Comparison of ENCODE assay signal across 13 cellular contexts in genomic region chr14:99349721-99350495, GRCh38.
DNase-seq lines count a peak whose midpoint lies in the region; ATAC-seq and TF ChIP-seq lines count a peak whose summit lies in the region.
"Had no signal": no experiment of that assay in that cellular context is flagged by ENCODE, and none has a peak within 500 bp of the region (broad histone marks: within the 10 kb centered on the region; RNA-seq: fewer than 3 reads in every experiment).

No MANE protein-coding gene starts in this region.

- no peaks in the 10 kb centered on the region for H3K4me1 ChIP-seq in upper lobe of right lung

- H3K9me3 ChIP-seq in upper lobe of right lung = no peaks in the 10 kb centered on the region

- H3K27ac ChIP-seq in upper lobe of right lung = no peak overlapping the region

- H3K27me3 ChIP-seq in upper lobe of right lung = no peaks in the 10 kb centered on the region

- H3K27ac Mint-ChIP-seq in HFFc6 = no peak overlapping the region
- H3K27ac Mint-ChIP-seq: B cell; CD4-positive, alpha-beta T cell had no signal

- H3K36me3 Mint-ChIP-seq in HFFc6 (ENCODE audit: low read depth) = no peaks in the 10 kb centered on the region

- intact Hi-C loops in Right ventricle myocardium superior (cut with DNase I) = no loop called here
- intact Hi-C loops in Right ventricle myocardium inferior (cut with DNase I) = no loop called here
- intact Hi-C loops in upper lobe of right lung (cut with DNase I) = no loop called here

- no peaks in the 10 kb centered on the region for H3K4me1 Mint-ChIP-seq in HFFc6 (ENCODE audit: low read depth)
- H3K4me1 Mint-ChIP-seq: B cell had no signal

- no peak overlapping the region for H3K4me3 ChIP-seq in upper lobe of right lung

- peak; percentile 15 for DNase-seq in Right ventricle myocardium superior
- no peak for DNase-seq in Right ventricle myocardium inferior (ENCODE audit: missing footprints)
- peak; percentile 19 for DNase-seq in cerebellum (ENCODE audit: low spot score)
- peak; percentile 46 for DNase-seq in islet precursor cell
- DNase-seq in upper lobe of right lung = peak; percentile 44
- DNase-seq in hypothalamus (lab: John Stamatoyannopoulos, UW) = no peak
- no peak for DNase-seq in HFFc6
- no peak for DNase-seq in activated CD4-positive, alpha-beta T cell treated with anti-CD3 and anti-CD28 coated beads for 1 hour
- DNase-seq: CD4-positive, alpha-beta T cell; DMS53; GF-D8 had no signal

- H3K4me3 Mint-ChIP-seq in HFFc6 = no peak overlapping the region
- H3K4me3 Mint-ChIP-seq: B cell; CD4-positive, alpha-beta T cell had no signal

- H3K9me3 Mint-ChIP-seq in HFFc6 = no peaks in the 10 kb centered on the region
- H3K9me3 Mint-ChIP-seq: CD4-positive, alpha-beta T cell had no signal

- no peak for ATAC-seq in Right ventricle myocardium superior (ENCODE audit: poor library complexity)
- no peak for ATAC-seq in Right ventricle myocardium inferior
- ATAC-seq in upper lobe of right lung = no peak
- ATAC-seq: HCT116 had no signal

- H3K27me3 Mint-ChIP-seq in HFFc6 (ENCODE audit: insufficient read depth) = peaks cover 39% of the 10 kb centered on the region
- H3K27me3 Mint-ChIP-seq: B cell had no signal

- no peaks in the 10 kb centered on the region for H3K36me3 ChIP-seq in upper lobe of right lung

- no peak for TF ChIP-seq CTCF in upper lobe of right lung (IDR thresholded peaks at IDR 0.05)
- TF ChIP-seq CTCF in HFFc6 (IDR thresholded peaks at IDR 0.05) = no peak

Comparison
In these comparisons a context has a peak if more than half of its experiments do, and no peak if none do; other contexts are left out.
1. DNase-seq: peak in Right ventricle myocardium superior (single experiment), cerebellum (single experiment), islet precursor cell (single experiment) and upper lobe of right lung (single experiment); none in Right ventricle myocardium inferior (single experiment), hypothalamus (0 of 51), HFFc6 (single experiment) and activated CD4-positive, alpha-beta T cell treated with anti-CD3 and anti-CD28 coated beads for 1 hour (single experiment).